Comparison of ENCODE assay signal across 8 cellular contexts in the genomic region with DNA sequence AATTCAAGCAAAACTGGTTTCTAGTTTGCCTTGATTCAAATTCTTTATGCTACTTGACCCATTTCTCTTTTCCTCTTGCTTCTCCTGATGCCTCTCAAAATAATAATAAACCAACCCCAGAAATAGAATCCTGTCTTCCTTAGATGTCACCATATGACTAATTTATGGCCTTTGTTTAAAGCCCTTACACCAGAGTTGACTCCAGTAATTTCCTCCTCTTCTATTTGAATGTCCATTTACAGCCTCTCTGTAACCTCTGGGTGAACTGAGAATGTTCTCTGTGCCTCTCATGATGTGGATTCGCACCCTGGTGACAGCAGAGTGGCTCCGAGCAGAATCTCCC. TPM values are rescaled to one million over a fixed set of nuclear protein-coding genes. Genes with fewer than 3 reads are reported as not detected.
DNase-seq lines count a peak whose midpoint lies in the region; ATAC-seq and TF ChIP-seq lines count a peak whose summit lies in the region.

No MANE protein-coding gene starts in this region.

- no peaks in the 10 kb centered on the region for H3K36me3 Mint-ChIP-seq in endodermal cell (ENCODE audit: low read depth)

- H3K4me1 Mint-ChIP-seq in endodermal cell, result no peaks in the 10 kb centered on the region

- H3K9me3 ChIP-seq in BLaER1 (peaks cover 5% of the 10 kb centered on the region; the same call in 1 of the 2 replicates), endodermal cell (ENCODE audit: control insufficient read depth, low read length) (no peaks in the 10 kb centered on the region)

- H3K4me3 ChIP-seq in BLaER1 (no peak overlapping the region), endodermal cell (ENCODE audit: low read length) (no peak overlapping the region), H7 (ENCODE audit: insufficient read depth, low read depth, low read length) (no peak overlapping the region)

- TF ChIP-seq CTCF in endodermal cell (conservative IDR thresholded peaks at IDR 0.05), result no peak

- 86 to 100% methylated on average over 2 of the region's 2 CpGs for WGBS in endodermal cell (ENCODE audit: insufficient coverage in 1 of 2, insufficient read length in 1 of 2), 2 experiments

- H3K4me1 ChIP-seq in BLaER1 (peaks cover 13% of the 10 kb centered on the region), endodermal cell (ENCODE audit: control insufficient read depth, insufficient read depth, low read length) (no peaks in the 10 kb centered on the region)

- peak overlapping the region; percentile 37 for H3K4me2 ChIP-seq in BLaER1

- no peaks in the 10 kb centered on the region for H3K36me3 ChIP-seq in BLaER1
- H3K36me3 ChIP-seq in endodermal cell (ENCODE audit: control insufficient read depth, insufficient read depth, low read length), result no peaks in the 10 kb centered on the region
- H3K36me3 ChIP-seq in H7 (replicated peaks; ENCODE audit: control insufficient read depth, insufficient read depth, low read length), result no peaks in the 10 kb centered on the region

- intact Hi-C loops in posterior vena cava (cut with DNase I), result no loop called here

- no peak overlapping the region for H3K4me3 Mint-ChIP-seq in endodermal cell

- peaks cover 30% of the 10 kb centered on the region for H3K27me3 Mint-ChIP-seq in endodermal cell (ENCODE audit: insufficient read depth)

- H3K9ac ChIP-seq in BLaER1 (no peak overlapping the region), endodermal cell (ENCODE audit: extremely low read depth, low read length, poor library complexity, severe bottlenecking) (no peak overlapping the region)

- ATAC-seq in GM19395 (IDR thresholded peaks at IDR 0.05; ENCODE audit: unreplicated experiment) (peak; percentile 64), HG03097 (IDR thresholded peaks at IDR 0.05; ENCODE audit: low FRiP score, unreplicated experiment) (peak; percentile 60)

- H3K27ac ChIP-seq in BLaER1 (no peak overlapping the region), endodermal cell (ENCODE audit: low read depth, low read length) (no peak overlapping the region)

- H4K20me1 ChIP-seq in BLaER1, result no peaks in the 10 kb centered on the region

- H3K27me3 ChIP-seq in BLaER1, result no peaks in the 10 kb centered on the region
- no peaks in the 10 kb centered on the region for H3K27me3 ChIP-seq in endodermal cell (ENCODE audit: control insufficient read depth, insufficient read depth, low read length, poor library complexity, severe bottlenecking)
- H3K27me3 ChIP-seq in H7 (ENCODE audit: control insufficient read depth, insufficient read depth, low read length), result no peaks in the 10 kb centered on the region

- DNase-seq in endodermal cell (peak; percentile 5), H7 (no peak), posterior vena cava (ENCODE audit: low spot score) (no peak)
- DNase-seq in activated naive CD4-positive, alpha-beta T cell (lab: John Stamatoyannopoulos, UW), result no peak
- no peak for DNase-seq in activated T-cell treated with anti-CD3 and anti-CD28 coated beads, Interleukin-2, amount 50 U/mL, for 1 hour

- H3K9me3 Mint-ChIP-seq in endodermal cell, result no peaks in the 10 kb centered on the region

- no peak overlapping the region for H3K27ac Mint-ChIP-seq in endodermal cell

RNA-seq across cellular contexts. Expression of a gene that starts 31.5 kb away (rescaled TPM):
- total RNA-seq in endodermal cell (1 to 10 TPM in 1 of 2 donors, under 1 TPM in 1; 0.79 to 2.2 TPM), posterior vena cava (10 to 100 TPM; 40.8 to 43.7 TPM)
- polyA plus RNA-seq in endodermal cell (2013, experiment 1 of 2), result 9.3 TPM
- 10.4 TPM for polyA plus RNA-seq in endodermal cell (2013, experiment 2 of 2)
- total RNA-seq in H7 (2014; rRNA removed; shearing (Covaris generic)), result 1.2 and 1.3 TPM in 2 replicates

Comparison
In these comparisons a context has a peak if more than half of its experiments do, and no peak if none do; other contexts are left out.
1. RNA of a gene that starts 31.5 kb away (total RNA-seq): 40.8 to 43.7 TPM in posterior vena cava; 0.79 to 2.2 TPM in endodermal cell and 1.2 to 1.3 TPM in H7; every median in the first group is over 10 times any median in the second.